ENCODE assay signal across 8 cellular contexts in genomic region chr4:2811830-2812599, GRCh38. TPM values are rescaled to one million over a fixed set of nuclear protein-coding genes. Genes with fewer than 3 reads are reported as not detected.
DNase-seq lines count a peak whose midpoint lies in the region; ATAC-seq and TF ChIP-seq lines count a peak whose summit lies in the region.

No MANE protein-coding gene starts in this region.

- peak overlapping the region; percentile 82 for H3K4me3 Mint-ChIP-seq in activated naive CD8-positive, alpha-beta T cell

- peak overlapping the region; percentile 53 to 58 (median 56) for H3K4me3 ChIP-seq in gastrocnemius medialis

- peaks cover 4% of the 10 kb centered on the region for H3K36me3 Mint-ChIP-seq in activated naive CD8-positive, alpha-beta T cell

- no peaks in the 10 kb centered on the region for H3K27me3 Mint-ChIP-seq in activated naive CD8-positive, alpha-beta T cell

- peak; percentile 79 for DNase-seq in left cardiac atrium
- DNase-seq in gastrocnemius medialis: peak; percentile 70 to 81
- DNase-seq in foreskin keratinocyte: no peak

- no peaks in the 10 kb centered on the region for H3K9me3 Mint-ChIP-seq in activated naive CD8-positive, alpha-beta T cell (ENCODE audit: low read depth)

- peak; percentile 88 for TF ChIP-seq POLR2A in Raji (IDR thresholded peaks at IDR 0.05; ENCODE audit: insufficient read depth, low read depth, low read length)
- peak; percentile 24 to 25 for TF ChIP-seq POLR2A in gastrocnemius medialis (IDR thresholded peaks at IDR 0.05)

- peak overlapping the region; percentile 86 for H3K27ac ChIP-seq in C4-2B
- H3K27ac ChIP-seq in gastrocnemius medialis: peak overlapping the region; percentile 89 to 93 (median 92)
- no peak overlapping the region for H3K27ac ChIP-seq in foreskin keratinocyte

- H3K4me1 ChIP-seq in gastrocnemius medialis (peaks cover 48 to 50% of the 10 kb centered on the region in 2 donors), foreskin keratinocyte (no peaks in the 10 kb centered on the region)

- no peaks in the 10 kb centered on the region for H3K36me3 ChIP-seq in gastrocnemius medialis

- peaks cover 46% of the 10 kb centered on the region for H3K4me1 Mint-ChIP-seq in activated naive CD8-positive, alpha-beta T cell (ENCODE audit: low read depth)

- in situ Hi-C loops in gastrocnemius medialis (cut with MboI; ENCODE audit: low sequenced_read_pairs in 4 of 4): no loop called here

- intact Hi-C loops in left cardiac atrium (cut with DNase I): no loop called here
- intact Hi-C loops in gastrocnemius medialis (cut with DNase I; ENCODE audit: low total_unique reads): loop anchor here (2.0 kb wide), 1 partner anchor 31 kb away; the partner anchor contains the start of gene ADD1

- H3K27me3 ChIP-seq in gastrocnemius medialis: no peaks in the 10 kb centered on the region
- H3K27me3 ChIP-seq in foreskin keratinocyte: no peaks in the 10 kb centered on the region

- peak overlapping the region; percentile 100 for H3K27ac Mint-ChIP-seq in activated naive CD8-positive, alpha-beta T cell

- ATAC-seq in GM19324 (IDR thresholded peaks at IDR 0.05; ENCODE audit: low FRiP score, unreplicated experiment) (peak; percentile 50), HG03460 (IDR thresholded peaks at IDR 0.05; ENCODE audit: unreplicated experiment) (peak; percentile 77), left cardiac atrium (peak; percentile 76 to 81), gastrocnemius medialis (peak; percentile 82 to 87), foreskin keratinocyte (no peak)

- TF ChIP-seq CTCF in C4-2B (conservative IDR thresholded peaks at IDR 0.05) (no peak), gastrocnemius medialis (IDR thresholded peaks at IDR 0.05 in 4 of 5, conservative IDR thresholded peaks at IDR 0.05 in 1 of 5) (no peak), foreskin keratinocyte (conservative IDR thresholded peaks at IDR 0.05) (no peak)

- H3K9me3 ChIP-seq in gastrocnemius medialis: no peaks in the 10 kb centered on the region

RNA-seq across cellular contexts. Expression of gene SH3BP2, which starts 19.1 kb away (rescaled TPM):
- total RNA-seq in left cardiac atrium: 10 to 100 TPM; 28.3 to 28.5 TPM
- total RNA-seq in gastrocnemius medialis: 10 to 100 TPM in 3 of 4 donors, 1 to 10 TPM in 1; 4.8 to 21.5 (median 12.0) TPM
- total RNA-seq in foreskin keratinocyte: 12.5 and 15.7 TPM in 2 replicates
- 8.3 and 10.8 TPM in 2 replicates for polyA plus RNA-seq in foreskin keratinocyte

RNA-seq across cellular contexts. Expression of gene ADD1, which starts 31.6 kb away (rescaled TPM):
- total RNA-seq in left cardiac atrium (100 to 1,000 TPM; 200 to 209 TPM), gastrocnemius medialis (100 to 1,000 TPM; 144 to 255 (median 178) TPM), foreskin keratinocyte (173 and 176 TPM in 2 replicates)
- 129 and 130 TPM in 2 replicates for polyA plus RNA-seq in foreskin keratinocyte

RNA-seq across cellular contexts. Expression of gene TNIP2, which starts 55.9 kb away (rescaled TPM):
- total RNA-seq in left cardiac atrium (10 to 100 TPM; 23.2 to 31.4 TPM), gastrocnemius medialis (10 to 100 TPM; 36.1 to 81.9 (median 66.5) TPM), foreskin keratinocyte (35.5 and 35.6 TPM in 2 replicates)
- polyA plus RNA-seq in foreskin keratinocyte: 36.6 and 41.3 TPM in 2 replicates

Comparison
In these comparisons a context has a peak if more than half of its experiments do, and no peak if none do; other contexts are left out.
1. DNase-seq: peak in left cardiac atrium (single experiment) and gastrocnemius medialis (2 of 2); none in foreskin keratinocyte (0 of 2).